Comparison of ENCODE assay signal across 7 cellular contexts in the genomic region with DNA sequence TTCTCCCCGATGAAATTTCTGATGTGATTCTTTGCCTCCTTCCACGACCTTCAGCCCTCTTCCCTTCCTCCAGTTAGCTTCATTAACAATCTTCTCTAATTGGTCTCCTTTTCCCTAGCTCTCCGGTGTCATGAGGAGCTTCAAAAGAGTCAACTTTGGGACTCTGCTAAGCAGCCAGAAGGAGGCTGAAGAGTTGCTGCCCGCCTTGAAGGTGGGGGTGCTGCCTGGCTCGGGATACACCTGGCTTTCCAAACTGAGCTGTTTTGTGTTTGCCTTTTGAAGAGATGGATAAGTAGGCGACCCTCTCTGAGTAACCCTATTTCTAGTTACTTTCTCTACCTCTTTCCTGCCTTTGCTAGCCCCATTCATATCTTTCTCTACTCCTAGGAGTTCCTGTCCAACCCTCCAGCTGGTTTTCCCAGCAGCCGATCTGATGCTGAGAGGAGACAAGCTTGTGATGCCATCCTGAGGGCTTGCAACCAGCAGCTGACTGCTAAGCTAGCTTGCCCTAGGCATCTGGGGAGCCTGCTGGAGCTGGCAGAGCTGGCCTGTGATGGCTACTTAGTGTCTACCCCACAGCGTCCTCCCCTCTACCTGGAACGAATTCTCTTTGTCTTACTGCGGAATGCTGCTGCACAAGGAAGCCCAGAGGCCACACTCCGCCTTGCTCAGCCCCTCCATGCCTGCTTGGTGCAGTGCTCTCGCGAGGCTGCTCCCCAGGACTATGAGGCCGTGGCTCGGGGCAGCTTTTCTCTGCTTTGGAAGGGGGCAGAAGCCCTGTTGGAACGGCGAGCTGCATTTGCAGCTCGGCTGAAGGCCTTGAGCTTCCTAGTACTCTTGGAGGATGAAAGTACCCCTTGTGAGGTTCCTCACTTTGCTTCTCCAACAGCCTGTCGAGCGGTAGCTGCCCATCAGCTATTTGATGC. TPM values are rescaled to one million over a fixed set of nuclear protein-coding genes. Genes with fewer than 3 reads are reported as not detected.
DNase-seq lines count a peak whose midpoint lies in the region; ATAC-seq, FAIRE-seq and TF ChIP-seq lines count a peak whose summit lies in the region.

No MANE protein-coding gene starts in this region.

- H3K27me3 ChIP-seq in OCI-LY3 (ENCODE audit: low read depth, low read length): no peaks in the 10 kb centered on the region
- no peaks in the 10 kb centered on the region for H3K27me3 ChIP-seq in rectal smooth muscle tissue (ENCODE audit: control insufficient read depth, insufficient read depth, low read length)
- no peaks in the 10 kb centered on the region for H3K27me3 ChIP-seq in body of pancreas

- no peak for FAIRE-seq in D721Med (lab: Jason Lieb, UNC)

- ATAC-seq in GM18909 (IDR thresholded peaks at IDR 0.05; ENCODE audit: poor library complexity, unreplicated experiment) (peak; percentile 21), esophagus mucosa (peak; percentile 8), body of pancreas (no peak)

- TF ChIP-seq POLR2A in body of pancreas (IDR thresholded peaks at IDR 0.05): no peak

- TF ChIP-seq CTCF in OCI-LY3 (IDR thresholded peaks at IDR 0.05; ENCODE audit: low read depth, low read length): no peak
- TF ChIP-seq CTCF in body of pancreas (IDR thresholded peaks at IDR 0.05): no peak
- no peak for TF ChIP-seq CTCF in D721Med (IDR thresholded peaks at IDR 0.05; ENCODE audit: insufficient read depth, missing control alignments)

- H3K4me2 ChIP-seq in OCI-LY3 (ENCODE audit: low read length): peak overlapping the region; percentile 84

- peak overlapping the region; percentile 88; the same call in 1 of the 2 replicates for H2AFZ ChIP-seq in OCI-LY3 (ENCODE audit: low read depth, low read length)

- H3K4me1 ChIP-seq in OCI-LY3 (ENCODE audit: low read length): peaks cover 12% of the 10 kb centered on the region
- peaks cover 2% of the 10 kb centered on the region for H3K4me1 ChIP-seq in rectal smooth muscle tissue (ENCODE audit: control insufficient read depth, insufficient read depth, low read length)
- peaks cover 11% of the 10 kb centered on the region for H3K4me1 ChIP-seq in body of pancreas

- no peaks in the 10 kb centered on the region for H3K9me3 ChIP-seq in OCI-LY3 (ENCODE audit: insufficient read depth, low read length)
- H3K9me3 ChIP-seq in body of pancreas: no peaks in the 10 kb centered on the region

- H4K20me1 ChIP-seq in OCI-LY3 (ENCODE audit: insufficient read depth, low read length): no peaks in the 10 kb centered on the region

- 33 to 56% methylated on average over 12 to 20 of the region's 20 CpGs for WGBS in body of pancreas, 2 donors

- H3K27ac ChIP-seq in OCI-LY3 (ENCODE audit: low read length) (peak overlapping the region; percentile 60), rectal smooth muscle tissue (ENCODE audit: low read depth, low read length) (no peak overlapping the region), body of pancreas (no peak overlapping the region)

- intact Hi-C loops in body of pancreas (cut with DNase I): no loop called here

- H3K36me3 ChIP-seq in OCI-LY3 (replicated peaks; ENCODE audit: low read depth, low read length) (peaks cover 29% of the 10 kb centered on the region), rectal smooth muscle tissue (ENCODE audit: control insufficient read depth, insufficient read depth, low read length) (no peaks in the 10 kb centered on the region), body of pancreas (replicated peaks in 1 of 2; ENCODE audit: insufficient read depth in 1 of 2, low read depth in 2 of 2) (no peaks in the 10 kb centered on the region)

- peaks cover 26% of the 10 kb centered on the region for H3K79me2 ChIP-seq in OCI-LY3 (ENCODE audit: low read length)

- H3K9ac ChIP-seq in OCI-LY3 (ENCODE audit: low read length): peak overlapping the region; percentile 85
- H3K9ac ChIP-seq in rectal smooth muscle tissue (ENCODE audit: low read length): no peak overlapping the region

- H3K4me3 ChIP-seq in OCI-LY3 (ENCODE audit: low read length) (peak overlapping the region; percentile 83), rectal smooth muscle tissue (ENCODE audit: low read length) (peak overlapping the region; percentile 95), body of pancreas (peak overlapping the region in 1 of 2 donors; percentile 82)

- DNase-seq in NCI-H345 (lab: John Stamatoyannopoulos, UW) (no peak), body of pancreas (no peak), D721Med (ENCODE audit: insufficient read length, low spot score) (no peak)

RNA-seq across cellular contexts. Expression of gene ESPL1, which starts 0.8 kb away (rescaled TPM):
- total RNA-seq in esophagus mucosa: 33.8 TPM
- total RNA-seq in body of pancreas: not detected

RNA-seq across cellular contexts. Expression of gene PFDN5, which starts 26.4 kb away (rescaled TPM):
- total RNA-seq in esophagus mucosa (306 TPM), body of pancreas (100 to 1,000 TPM; 337 to 403 TPM)

RNA-seq across cellular contexts. Expression of gene MYG1, which starts 30.6 kb away (rescaled TPM):
- total RNA-seq in esophagus mucosa (30.2 TPM), body of pancreas (10 to 100 TPM; 25.4 to 25.7 TPM)

RNA-seq across cellular contexts. Expression of gene RARG, which starts 36.9 kb away (rescaled TPM):
- total RNA-seq in esophagus mucosa (168 TPM), body of pancreas (10 to 100 TPM in 1 of 2 donors, 1 to 10 TPM in 1; 9.2 to 11.7 TPM)

RNA-seq across cellular contexts. Expression of gene AAAS, which starts 52.5 kb away (rescaled TPM):
- 28.5 TPM for total RNA-seq in esophagus mucosa
- 10 to 100 TPM; 40.0 to 53.7 TPM for total RNA-seq in body of pancreas

Comparison
In these comparisons a context has a peak if more than half of its experiments do, and no peak if none do; other contexts are left out.
1. RNA of gene ESPL1, which starts 0.8 kb away (total RNA-seq): 33.8 TPM in esophagus mucosa (single experiment); not detected in body of pancreas; every median in the first group is over 10 times any median in the second.